In genomic region chr3:183937601-183938286, GRCh38 we compare ENCODE assay signal across 1 cellular context.
TF ChIP-seq lines count a peak whose summit lies in the region.

No MANE protein-coding gene starts in this region.

TF ChIP-seq in GM12878, 131 proteins besides CTCF, POLR2A, EP300 and RAD21:
- no peak for TF ChIP-seq MTA3 (IDR thresholded peaks at IDR 0.05; ENCODE audit: borderline replicate concordance, low read length)
- no peak for TF ChIP-seq BRCA1 (IDR thresholded peaks at IDR 0.05; ENCODE audit: low read depth, low read length)
- no peak for TF ChIP-seq PAX5 (IDR thresholded peaks at IDR 0.05; ENCODE audit: borderline replicate concordance, low read depth, low read length)
- TF ChIP-seq SIX5 (IDR thresholded peaks at IDR 0.05; ENCODE audit: low read depth, low read length, severe bottlenecking) = no peak
- no peak for TF ChIP-seq HDAC2 (IDR thresholded peaks at IDR 0.05)
- TF ChIP-seq IRF5 (IDR thresholded peaks at IDR 0.05; ENCODE audit: borderline replicate concordance) = no peak
- TF ChIP-seq HDGF (IDR thresholded peaks at IDR 0.05) = no peak
- TF ChIP-seq SKIL (IDR thresholded peaks at IDR 0.05; ENCODE audit: low read depth, poor library complexity, severe bottlenecking) = no peak
- TF ChIP-seq POU2F2 (IDR thresholded peaks at IDR 0.05; ENCODE audit: borderline replicate concordance, low read depth, low read length) = no peak
- no peak for TF ChIP-seq NBN (IDR thresholded peaks at IDR 0.05)
- no peak for TF ChIP-seq SRF (IDR thresholded peaks at IDR 0.05; ENCODE audit: low read depth in 2 of 2, low read length in 2 of 2)
- no peak for TF ChIP-seq BCL3 (IDR thresholded peaks at IDR 0.05; ENCODE audit: borderline replicate concordance, insufficient read depth, low read depth, low read length, poor library complexity, severe bottlenecking)
- no peak for TF ChIP-seq MTA2 (IDR thresholded peaks at IDR 0.05; ENCODE audit: low read depth)
- TF ChIP-seq ATF7 (IDR thresholded peaks at IDR 0.05; ENCODE audit: low read depth) = no peak
- TF ChIP-seq BMI1 (IDR thresholded peaks at IDR 0.05; ENCODE audit: borderline replicate concordance) = no peak
- no peak for TF ChIP-seq SMARCA5 (IDR thresholded peaks at IDR 0.05)
